In the genomic region with DNA sequence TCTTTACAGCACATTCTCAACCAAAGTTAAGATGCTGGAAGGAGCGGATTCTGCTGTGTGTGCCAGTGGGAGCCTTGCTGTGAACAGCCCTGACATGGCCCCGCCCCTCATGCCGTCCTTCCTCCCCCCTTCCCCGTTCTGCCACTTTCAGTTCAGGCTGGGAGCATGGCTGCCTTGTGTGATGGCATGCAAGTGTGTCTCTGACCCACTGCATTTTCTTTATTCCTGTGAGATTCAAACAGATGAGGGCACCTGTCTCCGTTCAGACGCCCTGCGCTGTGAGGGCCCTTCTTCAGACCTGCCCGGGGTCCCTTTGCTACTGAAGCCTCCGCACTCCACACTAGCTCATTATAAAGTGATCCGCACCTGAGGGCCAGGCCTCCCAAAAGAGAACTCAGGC, we compare ENCODE assay signal across 25 cellular contexts.
"Had no signal": no experiment of that assay in that cellular context is flagged by ENCODE, and none has a peak within 500 bp of the region (broad histone marks: within the 10 kb centered on the region; RNA-seq: fewer than 3 reads in every experiment).

No MANE protein-coding gene starts in this region.

- H3K9me3 ChIP-seq: neutrophil, ovary, right atrium auricular region, testis, tibial nerve, upper lobe of right lung, vagina had no signal

- H3K4me3 ChIP-seq: coronary artery, hepatocyte, lung, ovary, right atrium auricular region, testis, tibial nerve, upper lobe of right lung, vagina had no signal

- H3K4me1 ChIP-seq: foreskin keratinocyte, right atrium auricular region, testis, upper lobe of right lung, vagina had no signal

- ATAC-seq: foreskin keratinocyte; left colon; left ventricle myocardium superior; stimulated activated memory B cell treated with anti-CD40 and anti-IgM and Interleukin-4, amounts not matched to agents 10 μg/mL and 1 μg/mL and 100 μg/mL, for 72 hours; stimulated activated naive CD8-positive, alpha-beta T cell treated with anti-CD3 and anti-CD28 coated beads, Interleukin-15, amount 100 ng/mL, for 72 hours had no signal

- H3K4me3 Mint-ChIP-seq: endodermal cell; natural killer cell treated with Interleukin-12 subunit alpha and Interleukin-12 subunit beta and Interleukin-15 and Interleukin-18, amount 100 ng/mL, for 72 hours; stimulated activated memory B cell treated with anti-CD40 and anti-IgM and Interleukin-4, amounts not matched to agents 10 μg/mL and 1 μg/mL and 100 μg/mL, for 72 hours; stimulated activated naive CD8-positive, alpha-beta T cell treated with anti-CD3 and anti-CD28 coated beads, Interleukin-15, amount 100 ng/mL, for 72 hours had no signal

- H3K27me3 ChIP-seq: foreskin keratinocyte, hepatocyte, neutrophil, ovary, right atrium auricular region, testis, tibial nerve, upper lobe of right lung, vagina had no signal

- H2AFZ ChIP-seq: hepatocyte had no signal

- H3K27ac Mint-ChIP-seq: endodermal cell; natural killer cell treated with Interleukin-12 subunit alpha and Interleukin-12 subunit beta and Interleukin-15 and Interleukin-18, amount 100 ng/mL, for 72 hours; stimulated activated memory B cell treated with anti-CD40 and anti-IgM and Interleukin-4, amounts not matched to agents 10 μg/mL and 1 μg/mL and 100 μg/mL, for 72 hours; stimulated activated naive CD8-positive, alpha-beta T cell treated with anti-CD3 and anti-CD28 coated beads, Interleukin-15, amount 100 ng/mL, for 72 hours had no signal

- H3K36me3 ChIP-seq: ovary had no signal

- H3K9me3 Mint-ChIP-seq: endodermal cell had no signal

- H3K4me2 ChIP-seq: hepatocyte had no signal

- H3K27ac ChIP-seq: coronary artery, foreskin keratinocyte, hepatocyte, neutrophil, ovary, right atrium auricular region, testis, tibial nerve, upper lobe of right lung, vagina had no signal

- H3K27me3 Mint-ChIP-seq: natural killer cell treated with Interleukin-12 subunit alpha and Interleukin-12 subunit beta and Interleukin-15 and Interleukin-18, amount 100 ng/mL, for 72 hours; stimulated activated memory B cell treated with anti-CD40 and anti-IgM and Interleukin-4, amounts not matched to agents 10 μg/mL and 1 μg/mL and 100 μg/mL, for 72 hours; stimulated activated naive CD8-positive, alpha-beta T cell treated with anti-CD3 and anti-CD28 coated beads, Interleukin-15, amount 100 ng/mL, for 72 hours had no signal

- H3K79me2 ChIP-seq: hepatocyte had no signal

- DNase-seq: effector CD4-positive, alpha-beta T cell; endodermal cell; erythroblast; foreskin keratinocyte; kidney; left colon; left ventricle myocardium superior; mesenchymal stem cell; midbrain; ovary; stimulated activated CD4-positive, alpha-beta T cell treated with anti-CD3 and anti-CD28 coated beads, Interleukin-15, amount 100 ng/mL, for 24 hours; stimulated activated CD4-positive, alpha-beta T cell treated with anti-CD3 and anti-CD28 coated beads, Interleukin-1b, Interleukin-23, amount 100 ng/mL, for 48 hours; stimulated activated CD4-positive, alpha-beta T cell treated with anti-CD3 and anti-CD28 coated beads, Interleukin-4, amount 100 ng/mL, for 24 hours; stimulated activated naive CD8-positive, alpha-beta T cell treated with anti-CD3 and anti-CD28 coated beads, Interleukin-15, amount 100 ng/mL, for 72 hours; testis; upper lobe of right lung had no signal

- H3K4me1 Mint-ChIP-seq: endodermal cell had no signal
